In genomic region chr1:206559661-206559995, GRCh38 we compare ENCODE assay signal across 10 cellular contexts. TPM values are rescaled to one million over a fixed set of nuclear protein-coding genes. Genes with fewer than 3 reads are reported as not detected.
DNase-seq lines count a peak whose midpoint lies in the region; ATAC-seq and TF ChIP-seq lines count a peak whose summit lies in the region.
"Had no signal": no experiment of that assay in that cellular context is flagged by ENCODE, and none has a peak within 500 bp of the region (broad histone marks: within the 10 kb centered on the region; RNA-seq: fewer than 3 reads in every experiment).

No MANE protein-coding gene starts in this region.

- H3K9ac ChIP-seq in OCI-LY1 (ENCODE audit: low read length) (peak overlapping the region; percentile 84), duodenal mucosa (ENCODE audit: low read depth in 1 of 2, low read length in 2 of 2) (peak overlapping the region; percentile 36 to 60)

- intact Hi-C loops in psoas muscle (cut with DNase I): no loop called here

- H3K9me3 Mint-ChIP-seq in endothelial cell (ENCODE audit: unreplicated experiment): no peaks in the 10 kb centered on the region

- no peak overlapping the region for H3K4me3 Mint-ChIP-seq in endothelial cell (ENCODE audit: unreplicated experiment)

- peak overlapping the region; percentile 96 for H3K27ac ChIP-seq in OCI-LY1 (ENCODE audit: low read depth, low read length, poor library complexity, severe bottlenecking)
- no peak overlapping the region for H3K27ac ChIP-seq in duodenal mucosa (ENCODE audit: low read depth, low read length)
- H3K27ac ChIP-seq in psoas muscle: peak overlapping the region; percentile 66

- 81 to 85% (median 84%) methylated on average over 5 of the region's 5 CpGs for WGBS in psoas muscle, 3 donors

- H3K79me2 ChIP-seq in OCI-LY1 (ENCODE audit: insufficient read depth, low read length): no peaks in the 10 kb centered on the region

- H3K27me3 Mint-ChIP-seq in endothelial cell (ENCODE audit: unreplicated experiment): peaks cover 7% of the 10 kb centered on the region

- no peaks in the 10 kb centered on the region for H3K36me3 Mint-ChIP-seq in endothelial cell (ENCODE audit: low read depth, unreplicated experiment)

- no peaks in the 10 kb centered on the region for H4K20me1 ChIP-seq in OCI-LY1 (ENCODE audit: insufficient read depth, low read length)

- TF ChIP-seq CTCF in OCI-LY1 (IDR thresholded peaks at IDR 0.05; ENCODE audit: low read length): no peak
- no peak for TF ChIP-seq CTCF in psoas muscle (IDR thresholded peaks at IDR 0.05)
- TF ChIP-seq CTCF in endothelial cell (IDR thresholded peaks at IDR 0.05; ENCODE audit: unreplicated experiment): no peak

- peak; percentile 35 for DNase-seq in COLO668 (lab: John Stamatoyannopoulos, UW; ENCODE audit: unreplicated experiment)
- no peak for DNase-seq in psoas muscle
- no peak for DNase-seq in DMS114 treated with DMSO at 0.1 percent for 48 hours (lab: John Stamatoyannopoulos, UW; ENCODE audit: unreplicated experiment)
- DNase-seq in endothelial cell (ENCODE audit: low spot score): no peak
- no peak for DNase-seq in dermis blood vessel endothelial cell
- DNase-seq: foreskin melanocyte, mesendoderm had no signal

- no peaks in the 10 kb centered on the region for H3F3A ChIP-seq in OCI-LY1 (ENCODE audit: insufficient read depth, low read length)

- H3K4me1 ChIP-seq in OCI-LY1 (ENCODE audit: insufficient read depth, low read length, severe bottlenecking): peaks cover 65% of the 10 kb centered on the region
- H3K4me1 ChIP-seq in duodenal mucosa (ENCODE audit: control insufficient read depth in 1 of 2, insufficient read depth in 2 of 2, low read length in 2 of 2): peaks cover 33 to 46% of the 10 kb centered on the region in 2 donors
- H3K4me1 ChIP-seq in psoas muscle: peaks cover 29% of the 10 kb centered on the region

- H2AFZ ChIP-seq in OCI-LY1 (ENCODE audit: low read length): no peak overlapping the region

- H3K9me2 ChIP-seq in OCI-LY1 (ENCODE audit: low read depth, low read length): no peaks in the 10 kb centered on the region

- H3K4me3 ChIP-seq in OCI-LY1 (ENCODE audit: low read depth, low read length, poor library complexity, severe bottlenecking): peak overlapping the region; percentile 85
- peak overlapping the region; percentile 59 to 69 for H3K4me3 ChIP-seq in duodenal mucosa (ENCODE audit: low read depth in 1 of 2, low read length in 2 of 2)
- H3K4me3 ChIP-seq in psoas muscle: peak overlapping the region; percentile 73

- no peak overlapping the region for H3K27ac Mint-ChIP-seq in endothelial cell (ENCODE audit: unreplicated experiment)

- H3K4me1 Mint-ChIP-seq in endothelial cell (ENCODE audit: unreplicated experiment): peaks cover 25% of the 10 kb centered on the region

- H3K36me3 ChIP-seq in OCI-LY1 (ENCODE audit: insufficient read depth, low read length): peaks cover 33% of the 10 kb centered on the region; the same call in 1 of the 2 replicates
- peaks cover 0 to 2% of the 10 kb centered on the region in 2 donors for H3K36me3 ChIP-seq in duodenal mucosa (ENCODE audit: control insufficient read depth in 1 of 2, insufficient read depth in 2 of 2, low read length in 2 of 2)
- peaks cover 0 to 2% of the 10 kb centered on the region in 2 donors for H3K36me3 ChIP-seq in psoas muscle (ENCODE audit: insufficient read depth in 1 of 2, low read depth in 1 of 2)

- peak overlapping the region; percentile 93 for H3K4me2 ChIP-seq in OCI-LY1 (ENCODE audit: low read length)

- H3K27me3 ChIP-seq in OCI-LY1 (ENCODE audit: insufficient read depth, low read length) (no peaks in the 10 kb centered on the region), duodenal mucosa (ENCODE audit: control insufficient read depth in 1 of 2, insufficient read depth in 2 of 2, low read length in 2 of 2) (no peaks in the 10 kb centered on the region), psoas muscle (ENCODE audit: insufficient read depth in 3 of 3, low read length in 2 of 3) (no peaks in the 10 kb centered on the region)

- H3K9me3 ChIP-seq in OCI-LY1 (ENCODE audit: low read length) (no peaks in the 10 kb centered on the region), duodenal mucosa (ENCODE audit: control insufficient read depth in 1 of 2, low read length in 2 of 2) (no peaks in the 10 kb centered on the region), psoas muscle (no peaks in the 10 kb centered on the region)

- ATAC-seq in psoas muscle (peak in 1 of 4 donors; percentile 22), HG02588 (IDR thresholded peaks at IDR 0.05; ENCODE audit: unreplicated experiment) (no peak)

RNA-seq across cellular contexts. Expression of gene RASSF5, which starts 52.3 kb away (rescaled TPM):
- total RNA-seq in psoas muscle: 10 to 100 TPM in 1 of 4 donors, 1 to 10 TPM in 3; 1.5 to 14.6 (median 5.1) TPM
- 1 to 10 TPM; 1.1 to 2.8 (median 1.5) TPM for polyA plus RNA-seq in psoas muscle
- 1.2 TPM for total RNA-seq in endothelial cell (ENCODE audit: unreplicated experiment)
- total RNA-seq in dermis blood vessel endothelial cell: 0.33 and 0.51 TPM in 2 replicates

RNA-seq across cellular contexts. Expression of gene EIF2D, which starts 52.6 kb away (rescaled TPM):
- total RNA-seq in psoas muscle (10 to 100 TPM; 32.1 to 41.8 (median 37.6) TPM), endothelial cell (ENCODE audit: unreplicated experiment) (32.7 TPM), dermis blood vessel endothelial cell (66.1 and 69.9 TPM in 2 replicates)
- 10 to 100 TPM; 21.4 to 40.3 (median 32.8) TPM for polyA plus RNA-seq in psoas muscle
